In genomic region chr9:28050046-28050445, GRCh38 we compare ENCODE assay signal across 25 cellular contexts.
"Had no signal": no experiment of that assay in that cellular context is flagged by ENCODE, and none has a peak within 500 bp of the region (broad histone marks: within the 10 kb centered on the region; RNA-seq: fewer than 3 reads in every experiment).

No MANE protein-coding gene starts in this region.

- H3K4me3 ChIP-seq: adrenal gland, ascending aorta, breast epithelium, gastroesophageal sphincter, left ventricle myocardium inferior, ovary, prostate gland, right atrium auricular region, thyroid gland had no signal

- ATAC-seq: activated CD4-positive, alpha-beta T cell treated with anti-CD3 and anti-CD28 coated beads for 36 hours; activated naive CD4-positive, alpha-beta T cell treated with anti-CD3 and anti-CD28 coated beads, Interleukin-2, amount 50 U/mL, for 72 hours; activated T-helper 17 cell treated with anti-CD3 and anti-CD28 coated beads, Interleukin-2, amount 50 U/mL, for 72 hours; effector memory CD8-positive, alpha-beta T cell; esophagus mucosa; gastroesophageal sphincter had no signal

- DNase-seq: activated B cell treated with CpG ODN at 0.5 μM for 24 hours; activated CD4-positive, alpha-beta T cell treated with anti-CD3 and anti-CD28 coated beads for 36 hours; activated CD4-positive, alpha-beta T cell treated with anti-CD3 and anti-CD28 coated beads, Interleukin-2, amount 50 U/mL, for 4 hours; activated CD8-positive, alpha-beta memory T cell treated with anti-CD3 and anti-CD28 coated beads for 24 hours; activated CD8-positive, alpha-beta memory T cell treated with anti-CD3 and anti-CD28 coated beads, Interleukin-2, amount 50 U/mL, for 4 hours; activated T-cell treated with anti-CD3 and anti-CD28 coated beads, Interleukin-2, amount 50 U/mL, for 24 hours; adrenal gland; effector memory CD8-positive, alpha-beta T cell; head of caudate nucleus; hypothalamus; left ventricle myocardium inferior; ovary; stimulated activated CD4-positive, alpha-beta T cell treated with anti-CD3 and anti-CD28 coated beads, Interleukin-4, amount 100 ng/mL, for 24 hours; stimulated activated naive CD4-positive, alpha-beta T cell treated with Interleukin-2 at 50 U/mL for 16 hours; substantia nigra; T-helper 9 cell; thyroid gland had no signal
